In genomic region chr11:66467034-66467659, GRCh38 we compare ENCODE assay signal across 1 cellular context.
TF ChIP-seq lines count a peak whose summit lies in the region.

No MANE protein-coding gene starts in this region.

TF ChIP-seq in H1, 55 proteins besides CTCF, POLR2A, EP300 and RAD21:
- TF ChIP-seq SIRT6 (IDR thresholded peaks at IDR 0.05; ENCODE audit: low read length) (no peak), E2F6 (IDR thresholded peaks at IDR 0.05) (no peak), FOSL1 (IDR thresholded peaks at IDR 0.05; ENCODE audit: insufficient read depth, low read depth, low read length) (no peak), KDM4A (IDR thresholded peaks at IDR 0.05; ENCODE audit: low read depth, low read length, severe bottlenecking) (peak; percentile 83), HDAC6 (IDR thresholded peaks at IDR 0.05; ENCODE audit: low read depth, low read length) (no peak), CHD1 (IDR thresholded peaks at IDR 0.05; ENCODE audit: low read depth, low read length) (no peak), BACH1 (IDR thresholded peaks at IDR 0.05; ENCODE audit: low read length) (no peak), RBBP5 (IDR thresholded peaks at IDR 0.05; ENCODE audit: borderline replicate concordance, low read depth, low read length) (0 out of 2 replicates have a peak, but pooled peaks have one; percentile 33), MAX (IDR thresholded peaks at IDR 0.05) (no peak), TAF1 (IDR thresholded peaks at IDR 0.05; ENCODE audit: low read depth, low read length) (0 out of 2 replicates have a peak, but pooled peaks have one; percentile 35), CEBPB (IDR thresholded peaks at IDR 0.05; ENCODE audit: low read depth, low read length) (no peak), BRCA1 (IDR thresholded peaks at IDR 0.05; ENCODE audit: low read depth, low read length) (no peak), EZH2 (IDR thresholded peaks at IDR 0.05; ENCODE audit: low read depth, low read length, severe bottlenecking) (no peak), HDAC2 (IDR thresholded peaks at IDR 0.05; ENCODE audit: borderline replicate concordance in 1 of 2, low read depth in 2 of 2, low read length in 2 of 2) (no peak), PHF8 (conservative IDR thresholded peaks at IDR 0.05; ENCODE audit: low read depth, low read length) (peak; percentile 44; the same call in 1 of the 2 replicates), ZNF274 (IDR thresholded peaks at IDR 0.05; ENCODE audit: borderline replicate concordance, extremely low read depth, low read length) (no peak), JUN (IDR thresholded peaks at IDR 0.05; ENCODE audit: low read depth, low read length) (no peak), CREB1 (IDR thresholded peaks at IDR 0.05) (0 out of 2 replicates have a peak, but pooled peaks have one; percentile 12), RFX5 (IDR thresholded peaks at IDR 0.05; ENCODE audit: borderline replicate concordance, low read depth, low read length) (no peak), GABPA (IDR thresholded peaks at IDR 0.05; ENCODE audit: borderline replicate concordance, insufficient read depth, low read length) (peak; percentile 38; the same call in 1 of the 2 replicates), CHD2 (IDR thresholded peaks at IDR 0.05; ENCODE audit: low read length) (no peak)
